In the genomic region with DNA sequence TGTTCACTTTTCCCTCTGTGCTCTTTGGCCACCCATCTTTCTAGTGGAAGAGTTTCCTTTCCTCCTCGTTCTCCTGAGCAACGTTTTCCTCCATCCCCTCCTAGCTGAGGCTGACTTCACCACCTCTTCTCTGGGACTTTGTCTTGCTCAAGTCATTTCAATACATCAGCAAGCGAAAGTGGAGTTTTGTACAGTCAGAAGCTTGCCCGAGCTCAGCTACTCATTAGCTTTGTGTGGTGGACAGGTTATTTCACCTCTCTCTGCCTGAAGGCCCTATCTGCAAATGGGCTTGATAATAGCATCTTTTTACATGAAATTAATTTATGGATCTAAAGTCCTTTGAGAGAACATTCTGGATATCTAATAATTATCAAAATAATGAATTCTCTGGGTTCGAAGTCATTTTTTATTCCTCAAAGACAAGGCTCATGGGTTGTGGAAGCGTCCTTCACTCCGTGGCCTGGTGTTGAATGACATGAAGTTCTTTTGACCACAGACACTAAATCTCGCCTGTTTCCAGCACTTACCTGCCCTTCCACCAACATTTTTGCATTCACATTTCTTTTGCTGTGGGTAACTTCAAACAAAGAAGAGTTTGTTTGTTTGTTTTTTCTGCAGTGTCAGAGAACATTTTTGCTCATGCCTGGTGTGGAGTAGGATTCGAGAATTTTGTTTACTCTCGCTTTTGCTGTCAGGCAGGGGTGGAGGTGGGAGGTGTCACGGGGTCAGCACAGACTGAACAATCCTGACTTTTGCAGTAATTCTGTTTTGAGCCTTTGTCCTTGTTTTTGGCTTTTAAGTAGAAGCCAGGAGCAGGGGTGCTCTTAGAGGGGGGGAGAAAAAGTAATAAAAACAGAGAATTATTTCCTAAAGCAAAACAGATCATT, we compare ENCODE assay signal across 27 cellular contexts.
DNase-seq lines count a peak whose midpoint lies in the region; ATAC-seq and TF ChIP-seq lines count a peak whose summit lies in the region.
"Had no signal": no experiment of that assay in that cellular context is flagged by ENCODE, and none has a peak within 500 bp of the region (broad histone marks: within the 10 kb centered on the region; RNA-seq: fewer than 3 reads in every experiment).

No MANE protein-coding gene starts in this region.

- DNase-seq in CD8-positive, alpha-beta memory T cell, result no peak
- no peak for DNase-seq in PC-9
- no peak for DNase-seq in posterior vena cava (ENCODE audit: low spot score)
- no peak for DNase-seq in nucleus accumbens (lab: John Stamatoyannopoulos, UW)
- DNase-seq in activated T-helper 2 cell treated with anti-CD3 and anti-CD28 coated beads, Interferon-gamma antibody, Interleukin-2, Interleukin-4, amounts not matched to agents 10 μg/mL and 5 μg/mL and 100 μg/mL, durations not matched to agents 14 hours and 24 hours and 36 hours (ENCODE audit: low spot score), result no peak
- DNase-seq in left lung, result no peak
- DNase-seq: activated CD4-positive, alpha-beta T cell treated with anti-CD3 and anti-CD28 coated beads, Interleukin-2, amount 50 U/mL, for 1 hour; activated effector memory CD4-positive, alpha-beta T cell treated with Interleukin-2 at 50 U/mL for 16 hours; activated naive CD8-positive, alpha-beta T cell treated with anti-CD3 and anti-CD28 coated beads, Interleukin-2, amount 10 ng/mL, durations not matched to agents 7 days and 5 days; cerebellar nuclear complex; COR-L47; DND-41; erythroblast; foreskin fibroblast; heart right ventricle; left colon; mesenchymal stem cell; MG63; NCI-H1417 treated with DMSO at 0.1 percent for 48 hours; NCI-H446 treated with DMSO at 0.1 percent for 48 hours; SK-N-SH; spleen; stimulated activated CD4-positive, alpha-beta T cell treated with anti-CD3 and anti-CD28 coated beads, Interleukin-2, amount 100 ng/mL, for 48 hours; stimulated activated naive B cell treated with anti-CD40 and anti-IgM and Interleukin-4, amounts not matched to agents 10 μg/mL and 1 μg/mL and 100 μg/mL, for 72 hours had no signal

- H3K79me2 ChIP-seq in PC-9 (ENCODE audit: low read depth), result 0 out of 2 replicates have a peak, but pooled peaks cover 10% of the 10 kb centered on the region

- no peak overlapping the region for H3K4me3 ChIP-seq in CD8-positive, alpha-beta memory T cell (ENCODE audit: low read length)
- H3K4me3 ChIP-seq in PC-9 (no peak overlapping the region), left lung (no peak overlapping the region)
- H3K4me3 ChIP-seq: BLaER1, heart right ventricle, MG63, spleen had no signal

- no peak overlapping the region for H3K27ac ChIP-seq in CD8-positive, alpha-beta memory T cell (ENCODE audit: low read depth, low read length)
- peak overlapping the region; percentile 33 for H3K27ac ChIP-seq in PC-9
- H3K27ac ChIP-seq in layer of hippocampus (ENCODE audit: low read depth, low read length), result peak overlapping the region; percentile 39
- no peak overlapping the region for H3K27ac ChIP-seq in left lung
- H3K27ac ChIP-seq: BLaER1, heart right ventricle, spleen had no signal

- H3K36me3 Mint-ChIP-seq in CD8-positive, alpha-beta memory T cell, result peaks cover 0 to 15% (median 8%) of the 10 kb centered on the region in 3 donors
- peaks cover 53% of the 10 kb centered on the region for H3K36me3 Mint-ChIP-seq in activated T-helper 2 cell treated with anti-CD3 and anti-CD28 coated beads, Interferon-gamma antibody, Interleukin-2, Interleukin-4, amounts not matched to agents 10 μg/mL and 5 μg/mL and 100 μg/mL, durations not matched to agents 14 hours and 24 hours and 36 hours (ENCODE audit: low read depth)
- H3K36me3 Mint-ChIP-seq: stimulated activated naive B cell treated with anti-CD40 and anti-IgM and Interleukin-4, amounts not matched to agents 10 μg/mL and 1 μg/mL and 100 μg/mL, for 72 hours had no signal

- no peaks in the 10 kb centered on the region for H4K20me1 ChIP-seq in PC-9 (ENCODE audit: insufficient read depth)
- H4K20me1 ChIP-seq: BLaER1 had no signal

- H3K4me1 ChIP-seq in CD8-positive, alpha-beta memory T cell (ENCODE audit: insufficient read depth, low read length), result peaks cover 2% of the 10 kb centered on the region
- H3K4me1 ChIP-seq in PC-9 (replicated peaks; ENCODE audit: insufficient read depth), result peaks cover 50% of the 10 kb centered on the region
- H3K4me1 ChIP-seq in left lung, result peaks cover 4 to 5% of the 10 kb centered on the region in 2 donors
- H3K4me1 ChIP-seq: BLaER1 had no signal

- H3K9me3 Mint-ChIP-seq in CD8-positive, alpha-beta memory T cell, result peaks cover 0 to 2% (median 0%) of the 10 kb centered on the region in 5 donors
- peaks cover 9% of the 10 kb centered on the region for H3K9me3 Mint-ChIP-seq in activated T-helper 2 cell treated with anti-CD3 and anti-CD28 coated beads, Interferon-gamma antibody, Interleukin-2, Interleukin-4, amounts not matched to agents 10 μg/mL and 5 μg/mL and 100 μg/mL, durations not matched to agents 14 hours and 24 hours and 36 hours

- H3K4me1 Mint-ChIP-seq in CD8-positive, alpha-beta memory T cell, result peaks cover 5 to 32% (median 22%) of the 10 kb centered on the region in 3 donors
- H3K4me1 Mint-ChIP-seq in activated T-helper 2 cell treated with anti-CD3 and anti-CD28 coated beads, Interferon-gamma antibody, Interleukin-2, Interleukin-4, amounts not matched to agents 10 μg/mL and 5 μg/mL and 100 μg/mL, durations not matched to agents 14 hours and 24 hours and 36 hours (ENCODE audit: low read depth), result peaks cover 19% of the 10 kb centered on the region
- H3K4me1 Mint-ChIP-seq: stimulated activated naive B cell treated with anti-CD40 and anti-IgM and Interleukin-4, amounts not matched to agents 10 μg/mL and 1 μg/mL and 100 μg/mL, for 72 hours had no signal

- H2AFZ ChIP-seq in PC-9, result no peak overlapping the region

- peak overlapping the region in 2 of 7 donors; percentile 6 to 32 for H3K4me3 Mint-ChIP-seq in CD8-positive, alpha-beta memory T cell
- H3K4me3 Mint-ChIP-seq in activated T-helper 2 cell treated with anti-CD3 and anti-CD28 coated beads, Interferon-gamma antibody, Interleukin-2, Interleukin-4, amounts not matched to agents 10 μg/mL and 5 μg/mL and 100 μg/mL, durations not matched to agents 14 hours and 24 hours and 36 hours (ENCODE audit: low read depth), result no peak overlapping the region
- H3K4me3 Mint-ChIP-seq: activated naive CD8-positive, alpha-beta T cell treated with anti-CD3 and anti-CD28 coated beads, Interleukin-2, amount 10 ng/mL, durations not matched to agents 7 days and 5 days; stimulated activated naive B cell treated with anti-CD40 and anti-IgM and Interleukin-4, amounts not matched to agents 10 μg/mL and 1 μg/mL and 100 μg/mL, for 72 hours had no signal

- H3F3A ChIP-seq in PC-9 (ENCODE audit: insufficient read depth, low read depth), result peaks cover 20% of the 10 kb centered on the region

- H3K27me3 ChIP-seq in CD8-positive, alpha-beta memory T cell (ENCODE audit: insufficient read depth, low read length, poor library complexity, severe bottlenecking), result no peaks in the 10 kb centered on the region
- H3K27me3 ChIP-seq in PC-9 (ENCODE audit: insufficient read depth, low read depth) (no peaks in the 10 kb centered on the region), layer of hippocampus (ENCODE audit: control insufficient read depth, insufficient read depth, low read length) (no peaks in the 10 kb centered on the region), left lung (no peaks in the 10 kb centered on the region)
- H3K27me3 ChIP-seq: BLaER1, heart right ventricle, MG63, spleen had no signal

- H3K4me2 ChIP-seq in PC-9, result peak overlapping the region; percentile 34; the same call in 1 of the 2 replicates
- H3K4me2 ChIP-seq: BLaER1, SK-N-SH had no signal

- H3K36me3 ChIP-seq in CD8-positive, alpha-beta memory T cell (ENCODE audit: insufficient read depth, low read length), result no peaks in the 10 kb centered on the region
- H3K36me3 ChIP-seq in PC-9 (ENCODE audit: low read depth) (0 out of 2 replicates have a peak, but pooled peaks cover 3% of the 10 kb centered on the region), left lung (no peaks in the 10 kb centered on the region)
- H3K36me3 ChIP-seq: BLaER1, heart right ventricle, MG63, spleen had no signal

- no TSS peak for BruUV-seq in PC-9 (replicated peaks; lab: Mats Ljungman, UMichigan)

- no peaks in the 10 kb centered on the region for H3K27me3 Mint-ChIP-seq in CD8-positive, alpha-beta memory T cell
- H3K27me3 Mint-ChIP-seq in activated T-helper 2 cell treated with anti-CD3 and anti-CD28 coated beads, Interferon-gamma antibody, Interleukin-2, Interleukin-4, amounts not matched to agents 10 μg/mL and 5 μg/mL and 100 μg/mL, durations not matched to agents 14 hours and 24 hours and 36 hours (ENCODE audit: low read depth), result no peaks in the 10 kb centered on the region
- H3K27me3 Mint-ChIP-seq: activated naive CD8-positive, alpha-beta T cell treated with anti-CD3 and anti-CD28 coated beads, Interleukin-2, amount 10 ng/mL, durations not matched to agents 7 days and 5 days had no signal

- intact Hi-C loops in PC-9 (cut with micrococcal nuclease; ENCODE audit: unreplicated experiment) (no loop called here), posterior vena cava (cut with DNase I) (no loop called here), left lung (cut with DNase I) (no loop called here)
- intact Hi-C loops in activated T-helper 2 cell treated with anti-CD3 and anti-CD28 coated beads, Interferon-gamma antibody, Interleukin-2, Interleukin-4, amounts not matched to agents 10 μg/mL and 5 μg/mL and 100 μg/mL, durations not matched to agents 14 hours and 24 hours and 36 hours (cut with micrococcal nuclease), result no loop called here

- H3K27ac Mint-ChIP-seq in CD8-positive, alpha-beta memory T cell, result peak overlapping the region in 6 of 8 donors; percentile 15 to 74 (median 54)
- no peak overlapping the region for H3K27ac Mint-ChIP-seq in activated T-helper 2 cell treated with anti-CD3 and anti-CD28 coated beads, Interferon-gamma antibody, Interleukin-2, Interleukin-4, amounts not matched to agents 10 μg/mL and 5 μg/mL and 100 μg/mL, durations not matched to agents 14 hours and 24 hours and 36 hours
- H3K27ac Mint-ChIP-seq: activated naive CD8-positive, alpha-beta T cell treated with anti-CD3 and anti-CD28 coated beads, Interleukin-2, amount 10 ng/mL, durations not matched to agents 7 days and 5 days; stimulated activated naive B cell treated with anti-CD40 and anti-IgM and Interleukin-4, amounts not matched to agents 10 μg/mL and 1 μg/mL and 100 μg/mL, for 72 hours had no signal

- H3K9me2 ChIP-seq in PC-9 (ENCODE audit: insufficient read depth), result no peaks in the 10 kb centered on the region
- H3K9me2 ChIP-seq: SK-N-SH had no signal

- TF ChIP-seq CTCF in PC-9 (conservative IDR thresholded peaks at IDR 0.05) (no peak), left lung (IDR thresholded peaks at IDR 0.05) (no peak)

- ATAC-seq in GM19452 (IDR thresholded peaks at IDR 0.05; ENCODE audit: unreplicated experiment) (peak; percentile 67), left lung (no peak)
- ATAC-seq: heart right ventricle; left colon; stimulated activated naive B cell treated with anti-CD40 and anti-IgM and Interleukin-4, amounts not matched to agents 10 μg/mL and 1 μg/mL and 100 μg/mL, for 72 hours had no signal

- CTCF ChIA-PET in CD8-positive, alpha-beta memory T cell (lab: Charles Lee), result interaction anchor here (1.2 kb wide), 1 partner anchor 57 kb away, joined by 3 read pairs; no protein-coding TSS in a partner anchor
- CTCF ChIA-PET in PC-9 (lab: Charles Lee), result interaction anchor here (0.7 kb wide), 1 partner anchor 12 kb away, joined by 3 read pairs; no protein-coding TSS in a partner anchor

- no peaks in the 10 kb centered on the region for H3K9me3 ChIP-seq in CD8-positive, alpha-beta memory T cell (ENCODE audit: low read length)
- H3K9me3 ChIP-seq in PC-9 (ENCODE audit: insufficient read depth, low read depth) (no peaks in the 10 kb centered on the region), left lung (no peaks in the 10 kb centered on the region)
- H3K9me3 ChIP-seq: BLaER1, MG63, SK-N-SH had no signal

- POLR2A ChIA-PET in CD8-positive, alpha-beta memory T cell (lab: Charles Lee), result no interaction called here
- POLR2A ChIA-PET in PC-9 (lab: Charles Lee; ENCODE audit: unreplicated experiment), result no interaction called here

Comparison
In these comparisons a context has a peak if more than half of its experiments do, and no peak if none do; other contexts are left out.
1. H3K27ac ChIP-seq: peak in PC-9 (single experiment) and layer of hippocampus (single experiment); none in CD8-positive, alpha-beta memory T cell (single experiment) and left lung (0 of 2).